Comparison of ENCODE assay signal across 8 cellular contexts in the genomic region with DNA sequence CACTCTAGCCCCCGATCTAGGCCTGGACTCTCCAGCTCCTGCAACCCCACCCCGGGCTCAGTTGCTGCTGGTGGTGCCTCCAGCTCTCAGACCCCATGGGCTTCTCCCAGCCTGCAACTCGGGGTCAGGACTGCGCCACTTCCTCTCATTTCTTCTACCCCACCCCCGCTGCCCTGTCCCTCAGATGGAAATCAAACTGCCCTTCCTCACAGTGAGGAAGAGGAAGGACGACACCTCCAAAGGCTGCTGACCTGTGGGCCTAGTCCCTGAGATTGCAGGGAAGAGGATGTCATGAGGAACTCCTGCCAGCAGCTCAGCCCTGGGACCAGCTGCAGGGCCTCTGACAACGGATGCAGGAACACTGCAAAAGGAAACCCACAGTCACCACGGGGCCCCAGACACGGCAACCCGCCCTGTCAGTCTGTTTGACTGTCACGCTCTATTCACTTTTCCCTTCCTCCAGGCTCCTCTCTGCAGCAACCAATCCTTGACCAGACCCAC. TPM values are rescaled to one million over a fixed set of nuclear protein-coding genes. Genes with fewer than 3 reads are reported as not detected.
DNase-seq lines count a peak whose midpoint lies in the region; ATAC-seq and TF ChIP-seq lines count a peak whose summit lies in the region.

No MANE protein-coding gene starts in this region.

- ATAC-seq in activated CD8-positive, alpha-beta memory T cell treated with anti-CD3 and anti-CD28 coated beads, Interleukin-2, amount 10 ng/mL, durations not matched to agents 7 days and 5 days = peak; percentile 59

- H3K9me3 Mint-ChIP-seq in activated CD8-positive, alpha-beta memory T cell treated with anti-CD3 and anti-CD28 coated beads, Interleukin-2, amount 10 ng/mL, durations not matched to agents 7 days and 5 days (ENCODE audit: low read depth) = no peaks in the 10 kb centered on the region
- no peaks in the 10 kb centered on the region for H3K9me3 Mint-ChIP-seq in glutamatergic neuron (ENCODE audit: unreplicated experiment)

- DNase-seq in NK-92 treated with Interleukin-12 subunit alpha and Interleukin-12 subunit beta, amount 100 ng/mL, for 24 hours (lab: John Stamatoyannopoulos, UW) = peak; percentile 42
- DNase-seq in NK-92 (lab: John Stamatoyannopoulos, UW; ENCODE audit: unreplicated experiment) (no peak), KG1 (lab: John Stamatoyannopoulos, UW) (peak; percentile 75), glutamatergic neuron (no peak), spleen (peak; percentile 93), HPDE6-E6E7 (ENCODE audit: extremely low spot score) (no peak), germinal center (ENCODE audit: low spot score) (no peak)
- peak; percentile 88 for DNase-seq in activated CD8-positive, alpha-beta memory T cell treated with anti-CD3 and anti-CD28 coated beads, Interleukin-2, amount 10 ng/mL, durations not matched to agents 7 days and 5 days

- CTCF ChIA-PET in activated CD8-positive, alpha-beta memory T cell treated with anti-CD3 and anti-CD28 coated beads, Interleukin-2, amount 10 ng/mL, durations not matched to agents 7 days and 5 days (lab: Charles Lee) = interaction anchor here (0.6 to 10.1 kb wide), 15 partner anchors 8 to 208 kb away, joined by 3 to 118 read pairs (median 9); a partner anchor contains a TSS

- no peak for TF ChIP-seq POLR2A in spleen (IDR thresholded peaks at IDR 0.05)

- H3K4me1 Mint-ChIP-seq in activated CD8-positive, alpha-beta memory T cell treated with anti-CD3 and anti-CD28 coated beads, Interleukin-2, amount 10 ng/mL, durations not matched to agents 7 days and 5 days = peaks cover 87% of the 10 kb centered on the region
- peaks cover 17% of the 10 kb centered on the region for H3K4me1 Mint-ChIP-seq in glutamatergic neuron (ENCODE audit: low read depth, unreplicated experiment)

- peak overlapping the region; percentile 78 for H3K4me3 Mint-ChIP-seq in activated CD8-positive, alpha-beta memory T cell treated with anti-CD3 and anti-CD28 coated beads, Interleukin-2, amount 10 ng/mL, durations not matched to agents 7 days and 5 days
- H3K4me3 Mint-ChIP-seq in glutamatergic neuron (ENCODE audit: unreplicated experiment) = no peak overlapping the region

- H3K27me3 Mint-ChIP-seq in activated CD8-positive, alpha-beta memory T cell treated with anti-CD3 and anti-CD28 coated beads, Interleukin-2, amount 10 ng/mL, durations not matched to agents 7 days and 5 days = no peaks in the 10 kb centered on the region
- H3K27me3 Mint-ChIP-seq in glutamatergic neuron (ENCODE audit: unreplicated experiment) = peaks cover 4% of the 10 kb centered on the region

- intact Hi-C loops in spleen (cut with DNase I; ENCODE audit: low total_unique reads) = no loop called here

- TF ChIP-seq CTCF in glutamatergic neuron (IDR thresholded peaks at IDR 0.05; ENCODE audit: partially characterized antibody, unreplicated experiment) = no peak
- no peak for TF ChIP-seq CTCF in spleen (IDR thresholded peaks at IDR 0.05 in 8 of 11, conservative IDR thresholded peaks at IDR 0.05 in 3 of 11)

- 2 to 13% (median 4%) methylated on average over 11 of the region's 11 CpGs for WGBS in spleen, 5 donors

- peaks cover 15% of the 10 kb centered on the region for H3K36me3 Mint-ChIP-seq in activated CD8-positive, alpha-beta memory T cell treated with anti-CD3 and anti-CD28 coated beads, Interleukin-2, amount 10 ng/mL, durations not matched to agents 7 days and 5 days
- no peaks in the 10 kb centered on the region for H3K36me3 Mint-ChIP-seq in glutamatergic neuron (ENCODE audit: unreplicated experiment)

- H3K4me3 ChIP-seq in spleen = peak overlapping the region in 4 of 8 donors; percentile 7 to 64 (median 14)

- H3K4me1 ChIP-seq in spleen = peaks cover 89 to 100% (median 100%) of the 10 kb centered on the region in 6 donors

- H3K9me3 ChIP-seq in spleen = no peaks in the 10 kb centered on the region

- peaks cover 0 to 26% (median 15%) of the 10 kb centered on the region in 6 donors for H3K36me3 ChIP-seq in spleen

- peak overlapping the region; percentile 30 to 97 (median 84) for H3K27ac ChIP-seq in spleen

- H3K27me3 ChIP-seq in spleen (replicated peaks in 1 of 7) = no peaks in the 10 kb centered on the region

- H3K27ac Mint-ChIP-seq in activated CD8-positive, alpha-beta memory T cell treated with anti-CD3 and anti-CD28 coated beads, Interleukin-2, amount 10 ng/mL, durations not matched to agents 7 days and 5 days = peak overlapping the region; percentile 92
- peak overlapping the region; percentile 52 for H3K27ac Mint-ChIP-seq in glutamatergic neuron (ENCODE audit: unreplicated experiment)

RNA-seq across cellular contexts. Expression of a gene that starts 29.3 kb away (rescaled TPM):
- 10 to 100 TPM; 27.1 to 36.6 TPM for total RNA-seq in activated CD8-positive, alpha-beta memory T cell treated with anti-CD3 and anti-CD28 coated beads, Interleukin-2, amount 10 ng/mL, durations not matched to agents 7 days and 5 days
- total RNA-seq in glutamatergic neuron (ENCODE audit: unreplicated experiment) = 145 TPM
- total RNA-seq in spleen = 10 to 100 TPM; 21.1 to 31.8 (median 25.4) TPM
- 10 to 100 TPM; 13.1 to 19.8 (median 13.8) TPM for polyA plus RNA-seq in spleen

Comparison
In these comparisons a context has a peak if more than half of its experiments do, and no peak if none do; other contexts are left out.
1. DNase-seq: peak in NK-92 treated with Interleukin-12 subunit alpha and Interleukin-12 subunit beta, amount 100 ng/mL, for 24 hours (single experiment), KG1 (single experiment), activated CD8-positive, alpha-beta memory T cell treated with anti-CD3 and anti-CD28 coated beads, Interleukin-2, amount 10 ng/mL, durations not matched to agents 7 days and 5 days (single experiment) and spleen (single experiment); none in NK-92 (single experiment), glutamatergic neuron (single experiment), HPDE6-E6E7 (single experiment) and germinal center (single experiment).